Comparison of ENCODE assay signal across 8 cellular contexts in the genomic region with DNA sequence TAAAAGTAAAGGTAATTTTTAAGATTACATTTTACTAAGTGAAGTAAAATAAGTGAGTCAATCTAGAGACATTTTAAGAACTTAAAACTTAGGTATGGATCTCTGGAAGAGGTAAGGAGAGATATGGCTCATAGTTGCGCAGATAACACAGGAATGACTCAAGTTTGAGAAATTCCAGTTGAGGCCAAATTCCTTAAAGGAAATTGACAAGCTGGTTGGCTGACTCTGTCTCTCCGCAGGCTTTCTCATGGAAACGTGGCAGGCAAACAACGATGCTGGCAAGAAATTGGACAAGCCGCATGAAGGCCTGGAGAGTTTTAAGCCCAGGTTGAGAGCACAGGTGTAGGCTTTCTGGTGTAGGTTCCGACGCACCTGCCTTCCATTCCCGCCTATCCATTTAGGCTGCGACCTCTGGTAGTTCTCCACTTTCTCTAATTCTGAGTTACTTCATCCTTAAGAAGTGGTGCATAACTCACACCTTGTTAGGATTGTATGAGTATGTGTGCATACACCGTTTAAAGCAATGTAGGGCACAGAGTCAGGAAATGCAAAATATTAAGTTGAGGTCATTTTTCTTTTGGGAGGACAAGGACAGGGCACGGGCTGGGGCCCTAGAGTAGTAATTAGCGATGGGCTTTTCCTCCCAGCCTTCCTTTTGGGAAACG. TPM values are rescaled to one million over a fixed set of nuclear protein-coding genes. Genes with fewer than 3 reads are reported as not detected.
DNase-seq lines count a peak whose midpoint lies in the region; TF ChIP-seq lines count a peak whose summit lies in the region.

No MANE protein-coding gene starts in this region.

- H3K27me3 Mint-ChIP-seq in immature natural killer cell (ENCODE audit: low read depth in 3 of 3): peaks cover 2 to 13% (median 7%) of the 10 kb centered on the region in 3 donors

- CTCF ChIA-PET in HEK293 (lab: Yijun Ruan, JAX): interaction anchor here (0.6 to 4.9 kb wide), 4 partner anchors 9 to 930 kb away, joined by 3 to 49 read pairs (median 4); no protein-coding TSS in a partner anchor

- intact Hi-C loops in spleen (cut with DNase I; ENCODE audit: low total_unique reads): no loop called here

- WGBS in spleen, 5 donors: 65 to 75% (median 67%) methylated on average over 13 of the region's 13 CpGs

- TF ChIP-seq CTCF in HEK293 (tag by site-specific recombination; IDR thresholded peaks at IDR 0.05) (no peak), spleen (IDR thresholded peaks at IDR 0.05 in 8 of 11, conservative IDR thresholded peaks at IDR 0.05 in 3 of 11) (no peak)

- H3K36me3 Mint-ChIP-seq in immature natural killer cell: no peaks in the 10 kb centered on the region

- H3K4me3 Mint-ChIP-seq in immature natural killer cell: no peak overlapping the region

- H3K4me1 ChIP-seq in HEK293 (ENCODE audit: control insufficient read depth, insufficient read depth, low read length) (no peaks in the 10 kb centered on the region; the same call in 1 of the 2 replicates), spleen (peaks cover 2 to 11% (median 8%) of the 10 kb centered on the region in 6 donors)

- POLR2A ChIA-PET in HEK293 (lab: Yijun Ruan, JAX): no interaction called here

- no peaks in the 10 kb centered on the region for H3K4me1 Mint-ChIP-seq in immature natural killer cell

- no peak overlapping the region for H3K27ac Mint-ChIP-seq in immature natural killer cell

- H3K27me3 ChIP-seq in spleen (replicated peaks in 1 of 7): peaks cover 0 to 59% (median 9%) of the 10 kb centered on the region in 7 donors

- H3K9me3 Mint-ChIP-seq in immature natural killer cell: peaks cover 0 to 9% (median 0%) of the 10 kb centered on the region in 6 donors

- no peak for TF ChIP-seq POLR2A in spleen (IDR thresholded peaks at IDR 0.05)

- H3K4me3 ChIP-seq in HEK293 (ENCODE audit: low read depth, low read length): peak overlapping the region; percentile 30
- peak overlapping the region in 6 of 8 donors; percentile 12 to 59 (median 22) for H3K4me3 ChIP-seq in spleen

- H3K27ac ChIP-seq in HEK293 (ENCODE audit: extremely low read depth, low read depth, low read length) (no peak overlapping the region), spleen (no peak overlapping the region)

- H3K36me3 ChIP-seq in HEK293 (ENCODE audit: control insufficient read depth in 2 of 2, insufficient read depth in 1 of 2, low read length in 2 of 2): no peaks in the 10 kb centered on the region
- no peaks in the 10 kb centered on the region for H3K36me3 ChIP-seq in spleen

- H3K9me3 ChIP-seq in HEK293 (ENCODE audit: control insufficient read depth, insufficient read depth, low read depth, low read length) (no peaks in the 10 kb centered on the region), spleen (no peaks in the 10 kb centered on the region)

- DNase-seq in amniotic stem cell (lab: John Stamatoyannopoulos, UW) (peak; percentile 57), hepatic stellate cell (ENCODE audit: low spot score) (peak; percentile 75), spleen (no peak), SKM-1 treated with dmso at 0.1 percent for 144 hours (lab: John Stamatoyannopoulos, UW; ENCODE audit: unreplicated experiment) (no peak), immature natural killer cell (no peak), COLO668 (lab: John Stamatoyannopoulos, UW; ENCODE audit: unreplicated experiment) (no peak)
- DNase-seq in activated T-cell treated with anti-CD3 and anti-CD28 coated beads, Interleukin-2, amount 50 U/mL, for 1 hour: no peak

TF ChIP-seq in HEK293, 187 proteins besides CTCF, POLR2A, EP300 and RAD21:
- TF ChIP-seq BCL11A (tag by site-specific recombination; IDR thresholded peaks at IDR 0.05; ENCODE audit: low read depth) (no peak), REPIN1 (tag by site-specific recombination; IDR thresholded peaks at IDR 0.05; ENCODE audit: low read depth) (no peak)

RNA-seq across cellular contexts. Expression of a gene that starts 0.6 kb away (rescaled TPM):
- 1 to 10 TPM in 1 of 7 donors, not detected in 6; 2.2 TPM for total RNA-seq in spleen
- polyA plus RNA-seq in spleen (not detected), immature natural killer cell (not detected)

RNA-seq across cellular contexts. Expression of a gene that starts 57.2 kb away (rescaled TPM):
- total RNA-seq in spleen: not detected
- polyA plus RNA-seq in spleen (under 1 TPM; 0.28 to 0.74 (median 0.46) TPM), immature natural killer cell (1 to 10 TPM in 1 of 3 donors, not detected in 2; 1.1 TPM)

Comparison
In these comparisons a context has a peak if more than half of its experiments do, and no peak if none do; other contexts are left out.
1. DNase-seq: peak in amniotic stem cell (single experiment) and hepatic stellate cell (single experiment); none in spleen (single experiment), SKM-1 treated with dmso at 0.1 percent for 144 hours (single experiment), immature natural killer cell (0 of 3), COLO668 (single experiment) and activated T-cell treated with anti-CD3 and anti-CD28 coated beads, Interleukin-2, amount 50 U/mL, for 1 hour (single experiment).